Comparison of ENCODE assay signal across 9 cellular contexts in the genomic region with DNA sequence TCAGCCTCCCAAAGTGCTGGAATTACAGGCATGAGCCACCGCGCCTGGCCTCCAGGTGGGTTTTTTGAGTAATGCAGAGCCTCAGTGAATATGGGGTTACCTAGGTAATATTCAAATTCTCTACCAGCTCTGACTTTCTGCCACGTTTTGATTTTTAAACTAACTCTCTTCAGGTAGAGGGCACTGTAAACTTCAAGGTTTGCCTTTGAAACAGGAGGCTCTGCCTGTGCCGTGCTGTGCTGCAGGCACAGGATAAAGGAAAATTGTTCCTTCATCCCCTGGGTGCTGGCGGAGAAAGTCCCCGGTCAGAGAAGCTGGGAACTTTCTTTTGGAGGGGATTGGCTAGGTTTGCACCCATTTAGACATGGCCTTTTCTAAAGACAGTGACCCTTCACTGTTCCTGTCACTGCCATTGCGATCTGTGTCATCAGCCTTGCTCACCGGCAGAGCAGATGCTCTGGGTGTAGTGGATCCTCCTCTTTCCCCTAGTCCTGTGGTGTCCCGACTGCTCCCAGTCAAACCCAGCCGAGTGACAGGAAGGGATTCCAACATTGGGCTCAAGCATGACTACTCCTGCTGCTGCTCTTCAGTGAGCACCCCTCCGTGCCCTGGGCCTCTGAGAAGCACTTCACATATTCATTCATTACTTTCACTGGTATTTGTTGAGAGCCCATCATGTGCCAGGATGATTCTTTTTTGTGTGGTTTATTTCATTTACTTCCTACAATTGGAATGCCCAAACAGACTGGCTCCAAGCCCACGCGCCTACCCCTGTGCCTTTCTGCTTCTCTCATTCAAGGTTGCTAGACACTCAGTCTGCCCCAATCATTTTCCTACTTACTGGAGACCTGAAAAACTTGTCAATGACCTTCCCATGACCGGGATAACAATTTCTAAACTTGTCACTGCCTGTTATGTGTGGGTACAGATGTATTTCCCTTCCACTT.
DNase-seq lines count a peak whose midpoint lies in the region; TF ChIP-seq lines count a peak whose summit lies in the region.
"Had no signal": no experiment of that assay in that cellular context is flagged by ENCODE, and none has a peak within 500 bp of the region (broad histone marks: within the 10 kb centered on the region; RNA-seq: fewer than 3 reads in every experiment).

No MANE protein-coding gene starts in this region.

- peak overlapping the region; percentile 92 for H3K27ac ChIP-seq in osteoblast (ENCODE audit: low read depth, low read length)
- H3K27ac ChIP-seq in sigmoid colon, result no peak overlapping the region

- H3K27me3 ChIP-seq in osteoblast (ENCODE audit: insufficient read depth, low read length) (no peaks in the 10 kb centered on the region), sigmoid colon (no peaks in the 10 kb centered on the region)

- H3K9me3 ChIP-seq in osteoblast (ENCODE audit: low read depth, low read length), result no peaks in the 10 kb centered on the region
- peaks cover 0 to 3% (median 1%) of the 10 kb centered on the region in 4 donors for H3K9me3 ChIP-seq in sigmoid colon

- TF ChIP-seq CTCF in osteoblast (IDR thresholded peaks at IDR 0.05; ENCODE audit: extremely low read depth, low read depth, low read length) (no peak), GM20000 (IDR thresholded peaks at IDR 0.05; ENCODE audit: extremely low read depth, missing control alignments) (no peak), sigmoid colon (IDR thresholded peaks at IDR 0.05) (no peak)

- no peak for TF ChIP-seq POLR2A in sigmoid colon (IDR thresholded peaks at IDR 0.05)

- WGBS in sigmoid colon, 2 donors, result 78 to 82% methylated on average over 14 of the region's 14 CpGs

- no peaks in the 10 kb centered on the region for H3K36me3 ChIP-seq in osteoblast (ENCODE audit: insufficient read depth, low read length)
- H3K36me3 ChIP-seq in sigmoid colon, result no peaks in the 10 kb centered on the region

- peaks cover 37% of the 10 kb centered on the region for H3K4me1 ChIP-seq in osteoblast (ENCODE audit: insufficient read depth, low read length)
- peaks cover 0 to 6% (median 0%) of the 10 kb centered on the region in 4 donors for H3K4me1 ChIP-seq in sigmoid colon

- H4K20me1 ChIP-seq in osteoblast (ENCODE audit: insufficient read depth, low read length), result no peaks in the 10 kb centered on the region

- no peak overlapping the region for H3K4me3 ChIP-seq in osteoblast (ENCODE audit: insufficient read depth, low read length)
- no peak overlapping the region for H3K4me3 ChIP-seq in sigmoid colon

- peak overlapping the region; percentile 65 for H3K4me2 ChIP-seq in osteoblast (ENCODE audit: insufficient read depth, low read length)

- no peak for TF ChIP-seq EP300 in sigmoid colon (IDR thresholded peaks at IDR 0.05)

- no peaks in the 10 kb centered on the region for H3K79me2 ChIP-seq in osteoblast (ENCODE audit: insufficient read depth, low read length)

- intact Hi-C loops in sigmoid colon (cut with DNase I), result no loop called here

- DNase-seq in ELR (ENCODE audit: low read depth) (peak; percentile 48), NAMALWA (ENCODE audit: low spot score) (peak; percentile 14), astrocyte of the hippocampus (ENCODE audit: low read depth, low spot score) (peak; percentile 80), osteoblast (ENCODE audit: insufficient read length, low spot score, missing footprints) (peak; percentile 65), GM20000 (ENCODE audit: low spot score) (no peak), sigmoid colon (no peak)
- no peak for DNase-seq in activated effector memory CD4-positive, alpha-beta T cell treated with Interleukin-2 at 50 U/mL for 16 hours
- DNase-seq: activated B cell treated with CpG ODN at 0.5 μM for 24 hours, cortex of kidney had no signal

- peak overlapping the region; percentile 75 for H2AFZ ChIP-seq in osteoblast (ENCODE audit: low read length)

Comparison
In these comparisons a context has a peak if more than half of its experiments do, and no peak if none do; other contexts are left out.
1. DNase-seq: peak in ELR (single experiment), NAMALWA (single experiment), astrocyte of the hippocampus (single experiment) and osteoblast (single experiment); none in GM20000 (single experiment), sigmoid colon (single experiment) and activated effector memory CD4-positive, alpha-beta T cell treated with Interleukin-2 at 50 U/mL for 16 hours (single experiment).